Comparison of ENCODE assay signal across 7 cellular contexts in the genomic region with DNA sequence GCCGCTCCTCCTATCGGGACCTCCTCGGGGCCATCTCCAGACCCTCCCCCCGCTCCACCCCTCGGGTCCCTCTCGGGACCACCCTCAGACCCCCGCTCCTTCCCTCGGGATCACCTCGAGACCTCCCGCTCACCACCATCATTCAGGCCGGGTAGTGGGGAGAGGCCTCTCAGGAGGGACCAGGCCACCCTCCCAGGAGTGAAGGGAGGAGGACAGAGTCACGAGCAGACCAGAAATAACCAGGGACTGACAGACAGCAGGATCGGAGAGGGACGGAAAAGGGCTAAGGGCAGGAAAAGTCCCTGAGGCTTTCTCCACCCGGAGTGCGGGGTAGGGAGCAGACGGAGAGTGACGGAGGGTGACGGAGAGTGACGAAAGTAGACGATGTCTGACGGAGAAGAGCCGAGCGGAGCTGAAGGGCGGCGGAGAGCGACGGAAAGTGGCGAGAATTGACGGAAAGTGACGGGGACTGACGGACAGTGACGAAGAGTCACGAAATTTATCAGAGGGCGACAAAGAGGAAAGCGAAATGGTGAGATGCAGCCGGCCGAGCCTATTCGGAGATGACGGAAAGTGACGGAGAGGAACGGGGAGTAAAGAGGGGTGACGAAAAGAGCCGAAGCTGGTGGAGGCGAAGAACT. TPM values are rescaled to one million over a fixed set of nuclear protein-coding genes. Genes with fewer than 3 reads are reported as not detected.
DNase-seq lines count a peak whose midpoint lies in the region; ATAC-seq and TF ChIP-seq lines count a peak whose summit lies in the region.
"Not testable (repeated sequence)": the region's sequence is repeated elsewhere in the genome, so short reads cannot be mapped to it uniquely, and the experiment has no call there.

No MANE protein-coding gene starts in this region.

- H3K9me3 ChIP-seq in lung (ENCODE audit: control insufficient read depth in 2 of 2, insufficient read depth in 1 of 2, low read length in 1 of 2), result not testable (repeated sequence)

- no CpG with 5 or more reads among the region's 45 CpGs for WGBS in lung, 2 donors

- not testable (repeated sequence) for H3K4me3 Mint-ChIP-seq in T-cell; effector memory CD8-positive, alpha-beta T cell

- H3K36me3 ChIP-seq in lung (ENCODE audit: control insufficient read depth in 2 of 2, insufficient read depth in 2 of 2, low read length in 2 of 2), result not testable (repeated sequence)

- not testable (repeated sequence) for H3K4me1 Mint-ChIP-seq in T-cell; effector memory CD8-positive, alpha-beta T cell (ENCODE audit: low read depth in 2 of 2)

- H3K27me3 ChIP-seq in lung (ENCODE audit: control insufficient read depth, insufficient read depth), result not testable (repeated sequence)

- not testable (repeated sequence) for TF ChIP-seq CTCF in lung (IDR thresholded peaks at IDR 0.05; ENCODE audit: control extremely low read depth, extremely low read depth)

- POLR2A ChIA-PET in T-cell (lab: Charles Lee), result not testable (repeated sequence)

- H3K4me3 ChIP-seq in lung, result not testable (repeated sequence)

- DNase-seq in T-cell, result peak in 1 of 34 experiments; percentile 26
- DNase-seq in effector memory CD8-positive, alpha-beta T cell; lung (ENCODE audit: low spot score): not testable (repeated sequence)

- not testable (repeated sequence) for H3K9me3 Mint-ChIP-seq in T-cell; effector memory CD8-positive, alpha-beta T cell

- ATAC-seq in GM18517 (IDR thresholded peaks at IDR 0.05; ENCODE audit: unreplicated experiment) (peak; percentile 97), GM19468 (IDR thresholded peaks at IDR 0.05; ENCODE audit: extremely low read depth, unreplicated experiment) (peak; percentile 83), HG02678 (IDR thresholded peaks at IDR 0.05; ENCODE audit: unreplicated experiment) (peak; percentile 95), HG03159 (IDR thresholded peaks at IDR 0.05; ENCODE audit: unreplicated experiment) (peak; percentile 95), T-cell (replicated peaks in 1 of 4) (peak; percentile 91 to 94 (median 92)), lung (ENCODE audit: insufficient read depth, low FRiP score) (peak; percentile 96)
- ATAC-seq in effector memory CD8-positive, alpha-beta T cell (replicated peaks), result peak; percentile 88

- H3K27ac ChIP-seq in lung (ENCODE audit: low read depth in 1 of 2, low read length in 1 of 2), result not testable (repeated sequence)

- H3K4me1 ChIP-seq in lung (ENCODE audit: control insufficient read depth in 2 of 2, insufficient read depth in 2 of 2, low read length in 2 of 2), result not testable (repeated sequence)

- not testable (repeated sequence) for H3K27ac Mint-ChIP-seq in T-cell; effector memory CD8-positive, alpha-beta T cell

- H3K36me3 Mint-ChIP-seq in T-cell; effector memory CD8-positive, alpha-beta T cell (ENCODE audit: insufficient read depth): not testable (repeated sequence)

- CTCF ChIA-PET in T-cell (lab: Charles Lee), result not testable (repeated sequence)

- not testable (repeated sequence) for H3K27me3 Mint-ChIP-seq in T-cell; effector memory CD8-positive, alpha-beta T cell

RNA-seq across cellular contexts. Expression of a gene that starts 49.4 kb away (rescaled TPM):
- 10 to 100 TPM; 18.6 to 27.4 (median 22.4) TPM for total RNA-seq in T-cell
- total RNA-seq in lung, result 10 to 100 TPM; 22.2 to 34.2 TPM
- 10 to 100 TPM; 13.4 to 41.5 TPM for polyA plus RNA-seq in lung
